ENCODE assay signal across 17 cellular contexts in the genomic region with DNA sequence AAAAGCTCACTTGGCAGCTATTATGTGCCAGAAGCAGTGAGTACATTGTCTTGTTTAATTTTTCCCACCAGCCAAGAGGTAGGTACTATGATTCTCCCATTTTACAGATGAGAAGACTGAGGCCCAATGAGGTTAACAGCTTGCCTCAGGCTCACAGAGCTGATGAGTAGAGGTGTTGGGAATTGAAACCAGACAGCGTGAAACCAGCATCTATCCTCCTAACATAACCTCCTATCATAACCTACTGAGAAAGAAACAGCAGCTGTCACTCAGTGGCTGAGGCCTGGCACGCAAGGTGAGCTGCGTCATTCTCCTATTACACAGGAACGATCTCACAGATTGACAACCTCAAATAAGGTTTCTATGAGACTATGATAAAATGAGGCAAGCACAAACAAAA. TPM values are rescaled to one million over a fixed set of nuclear protein-coding genes. Genes with fewer than 3 reads are reported as not detected.
DNase-seq lines count a peak whose midpoint lies in the region; ATAC-seq and TF ChIP-seq lines count a peak whose summit lies in the region.
"Had no signal": no experiment of that assay in that cellular context is flagged by ENCODE, and none has a peak within 500 bp of the region (broad histone marks: within the 10 kb centered on the region; RNA-seq: fewer than 3 reads in every experiment).

No MANE protein-coding gene starts in this region.

- H3K36me3 ChIP-seq in CD8-positive, alpha-beta memory T cell (ENCODE audit: insufficient read depth, low read length), result no peaks in the 10 kb centered on the region
- H3K36me3 ChIP-seq in Caco-2 (ENCODE audit: control insufficient read depth, insufficient read depth, low read length), result no peaks in the 10 kb centered on the region

- CTCF ChIA-PET in CD8-positive, alpha-beta memory T cell (lab: Charles Lee), result interaction anchor here (1.8 kb wide), 1 partner anchor 17 kb away, joined by 7 read pairs; no protein-coding TSS in a partner anchor
- CTCF ChIA-PET in Caco-2 (lab: Charles Lee), result no interaction called here

- peak overlapping the region in 5 of 8 donors; percentile 44 to 79 (median 61) for H3K27ac Mint-ChIP-seq in CD8-positive, alpha-beta memory T cell
- peak overlapping the region; percentile 23 to 77 (median 42) for H3K27ac Mint-ChIP-seq in immature natural killer cell
- H3K27ac Mint-ChIP-seq in Caco-2 (ENCODE audit: unreplicated experiment), result no peak overlapping the region

- no peak overlapping the region for H3K27ac ChIP-seq in CD8-positive, alpha-beta memory T cell (ENCODE audit: low read depth, low read length)
- H3K27ac ChIP-seq: A549, C4-2B, HL-60 had no signal

- no peak overlapping the region for H3K4me3 ChIP-seq in CD8-positive, alpha-beta memory T cell (ENCODE audit: low read length)
- no peak overlapping the region for H3K4me3 ChIP-seq in Caco-2 (ENCODE audit: low read depth, low read length)
- H3K4me3 ChIP-seq: A549 had no signal

- H3K27me3 Mint-ChIP-seq in CD8-positive, alpha-beta memory T cell, result peaks cover 0 to 2% of the 10 kb centered on the region in 2 donors
- H3K27me3 Mint-ChIP-seq in immature natural killer cell (ENCODE audit: low read depth in 3 of 3), result peaks cover 0 to 2% (median 1%) of the 10 kb centered on the region in 3 donors
- H3K27me3 Mint-ChIP-seq in Caco-2 (ENCODE audit: insufficient read depth, unreplicated experiment), result no peaks in the 10 kb centered on the region

- H3K4me3 Mint-ChIP-seq in CD8-positive, alpha-beta memory T cell, result no peak overlapping the region
- no peak overlapping the region for H3K4me3 Mint-ChIP-seq in immature natural killer cell
- no peak overlapping the region for H3K4me3 Mint-ChIP-seq in Caco-2 (ENCODE audit: unreplicated experiment)

- peaks cover 8 to 32% (median 19%) of the 10 kb centered on the region in 3 donors for H3K4me1 Mint-ChIP-seq in CD8-positive, alpha-beta memory T cell
- peaks cover 13 to 21% of the 10 kb centered on the region in 2 donors for H3K4me1 Mint-ChIP-seq in immature natural killer cell
- H3K4me1 Mint-ChIP-seq in Caco-2 (ENCODE audit: low read depth, unreplicated experiment), result peaks cover 10% of the 10 kb centered on the region

- no peak for DNase-seq in CD8-positive, alpha-beta memory T cell
- DNase-seq in NCI-H2171 treated with DMSO at 0.1 percent for 48 hours (lab: John Stamatoyannopoulos, UW), result peak; percentile 44
- DNase-seq in immature natural killer cell, result no peak
- no peak for DNase-seq in NCI-H524 (lab: John Stamatoyannopoulos, UW)
- no peak for DNase-seq in head of caudate nucleus
- no peak for DNase-seq in Caco-2
- DNase-seq: DMS53, NCI-H1417 treated with DMSO at 0.1 percent for 48 hours, NCI-H2029, NCI-H510A, NCI-H82 had no signal

- TF ChIP-seq CTCF in Caco-2 (IDR thresholded peaks at IDR 0.05; ENCODE audit: insufficient read depth in 1 of 2, low read depth in 1 of 2, low read length in 1 of 2, severe bottlenecking in 1 of 2, unreplicated experiment in 1 of 2), result no peak

- no peaks in the 10 kb centered on the region for H3K27me3 ChIP-seq in CD8-positive, alpha-beta memory T cell (ENCODE audit: insufficient read depth, low read length, poor library complexity, severe bottlenecking)
- no peaks in the 10 kb centered on the region for H3K27me3 ChIP-seq in Caco-2 (replicated peaks; ENCODE audit: control insufficient read depth, insufficient read depth, low read length)

- ATAC-seq in GM19452 (IDR thresholded peaks at IDR 0.05; ENCODE audit: unreplicated experiment), result peak; percentile 75
- no peak for ATAC-seq in GM18873 (IDR thresholded peaks at IDR 0.05; ENCODE audit: low FRiP score, unreplicated experiment)
- ATAC-seq: A549, Panc1 had no signal

- intact Hi-C loops in head of caudate nucleus (cut with DNase I) (no loop called here), Caco-2 (cut with micrococcal nuclease; ENCODE audit: unreplicated experiment) (no loop called here)

- no TSS peak for BruUV-seq in Caco-2 (replicated peaks; lab: Mats Ljungman, UMichigan)

- POLR2A ChIA-PET in CD8-positive, alpha-beta memory T cell (lab: Charles Lee), result interaction anchor here (0.5 kb wide), 1 partner anchor 24 kb away, joined by 3 read pairs; no protein-coding TSS in a partner anchor
- POLR2A ChIA-PET in Caco-2 (lab: Charles Lee), result no interaction called here

- peaks cover 0 to 4% (median 0%) of the 10 kb centered on the region in 3 donors for H3K36me3 Mint-ChIP-seq in CD8-positive, alpha-beta memory T cell
- H3K36me3 Mint-ChIP-seq in immature natural killer cell (peaks cover under 1 to 5% (median 3%) of the 10 kb centered on the region in 3 donors), Caco-2 (ENCODE audit: insufficient read depth, unreplicated experiment) (no peaks in the 10 kb centered on the region)

- no peaks in the 10 kb centered on the region for H3K9me3 Mint-ChIP-seq in CD8-positive, alpha-beta memory T cell
- H3K9me3 Mint-ChIP-seq in immature natural killer cell (no peaks in the 10 kb centered on the region), Caco-2 (ENCODE audit: unreplicated experiment) (no peaks in the 10 kb centered on the region)

- no peaks in the 10 kb centered on the region for H3K4me1 ChIP-seq in CD8-positive, alpha-beta memory T cell (ENCODE audit: insufficient read depth, low read length)
- peaks cover under 1% of the 10 kb centered on the region for H3K4me1 ChIP-seq in Caco-2

- no peaks in the 10 kb centered on the region for H3K9me3 ChIP-seq in CD8-positive, alpha-beta memory T cell (ENCODE audit: low read length)
- H3K9me3 ChIP-seq in Caco-2, result no peaks in the 10 kb centered on the region
- H3K9me3 ChIP-seq: A549 had no signal

RNA-seq across cellular contexts. Expression of gene PYROXD2, which starts 6.2 kb away (rescaled TPM):
- 1 to 10 TPM; 3.6 to 4.0 TPM for total RNA-seq in CD8-positive, alpha-beta memory T cell
- polyA plus RNA-seq in CD8-positive, alpha-beta memory T cell, result 5.3 TPM
- polyA plus RNA-seq in immature natural killer cell, result 10 to 100 TPM in 2 of 3 donors, 1 to 10 TPM in 1; 8.5 to 21.1 (median 17.3) TPM
- 2.2 and 4.9 TPM in 2 replicates for total RNA-seq in Caco-2 (2022)

RNA-seq across cellular contexts. Expression of gene HPS1, which starts 37.9 kb away (rescaled TPM):
- total RNA-seq in CD8-positive, alpha-beta memory T cell, result 10 to 100 TPM; 50.5 to 58.3 TPM
- polyA plus RNA-seq in CD8-positive, alpha-beta memory T cell, result 89.8 TPM
- polyA plus RNA-seq in immature natural killer cell, result 100 to 1,000 TPM in 1 of 3 donors, 10 to 100 TPM in 2; 72.4 to 110 (median 85.6) TPM
- 39.9 and 51.9 TPM in 2 replicates for total RNA-seq in Caco-2 (2022)
